In genomic region chr2:233430091-233430490, GRCh38 we compare ENCODE assay signal across 16 cellular contexts.
A peak's percentile ranks its signal among the peaks of the same experiment; 100 is the strongest.
DNase-seq lines count a peak whose midpoint lies in the region; ATAC-seq and TF ChIP-seq lines count a peak whose summit lies in the region.
"Had no signal": no experiment of that assay in that cellular context is flagged by ENCODE, and none has a peak within 500 bp of the region (broad histone marks: within the 10 kb centered on the region; RNA-seq: fewer than 3 reads in every experiment).

No MANE protein-coding gene starts in this region.

- DNase-seq in left ventricle myocardium inferior (no peak), heart left ventricle (no peak), SJSA1 (ENCODE audit: low read depth in 1 of 2, low spot score in 2 of 2) (peak in 1 of 2 experiments; percentile 48), foreskin keratinocyte (peak; percentile 44 to 74), stomach (no peak), sciatic nerve (ENCODE audit: low spot score) (no peak), caudate nucleus (lab: John Stamatoyannopoulos, UW) (no peak), NCI-H2196 (lab: John Stamatoyannopoulos, UW; ENCODE audit: unreplicated experiment) (no peak)
- DNase-seq: activated CD4-positive, alpha-beta T cell treated with anti-CD3 and anti-CD28 coated beads, Interleukin-2, amount 10 ng/mL, durations not matched to agents 24 days and 14 days; activated T-cell treated with anti-CD3 and anti-CD28 coated beads, Interleukin-2, amount 50 U/mL, for 4 hours; AML-193; endodermal cell; MG63; NCI-H2227 treated with DMSO at 0.1 percent for 48 hours; ovary had no signal

- H3K4me1 ChIP-seq in left ventricle myocardium inferior (peaks cover 78% of the 10 kb centered on the region), heart left ventricle (peaks cover 0 to 63% (median 29%) of the 10 kb centered on the region in 12 donors), SJSA1 (replicated peaks) (peaks cover 25% of the 10 kb centered on the region), foreskin keratinocyte (peaks cover 8% of the 10 kb centered on the region), stomach (peaks cover 13 to 78% (median 53%) of the 10 kb centered on the region in 4 donors)

- H3K36me3 ChIP-seq in left ventricle myocardium inferior (peaks cover 9% of the 10 kb centered on the region), heart left ventricle (peaks cover 0 to 8% (median 2%) of the 10 kb centered on the region in 9 donors), SJSA1 (peaks cover 25% of the 10 kb centered on the region), stomach (peaks cover 7 to 9% (median 8%) of the 10 kb centered on the region in 4 donors)
- H3K36me3 ChIP-seq: ovary had no signal

- ATAC-seq in heart left ventricle (no peak), foreskin keratinocyte (peak; percentile 38), sciatic nerve (no peak)
- ATAC-seq: activated T-cell treated with anti-CD3 and anti-CD28 coated beads, Interleukin-2, amount 50 U/mL, for 4 hours had no signal

- peaks cover 4% of the 10 kb centered on the region for H3K9me3 ChIP-seq in left ventricle myocardium inferior (replicated peaks)
- peaks cover 0 to 11% (median 0%) of the 10 kb centered on the region in 12 donors for H3K9me3 ChIP-seq in heart left ventricle
- H3K9me3 ChIP-seq in SJSA1 (replicated peaks): peaks cover 9% of the 10 kb centered on the region
- no peaks in the 10 kb centered on the region for H3K9me3 ChIP-seq in stomach
- H3K9me3 ChIP-seq: ovary had no signal

- TF ChIP-seq CTCF in left ventricle myocardium inferior (IDR thresholded peaks at IDR 0.05; ENCODE audit: borderline replicate concordance) (no peak), heart left ventricle (IDR thresholded peaks at IDR 0.05) (no peak), foreskin keratinocyte (conservative IDR thresholded peaks at IDR 0.05) (no peak), stomach (IDR thresholded peaks at IDR 0.05) (no peak)

- no peak for TF ChIP-seq EP300 in stomach (IDR thresholded peaks at IDR 0.05)

- TF ChIP-seq POLR2A in heart left ventricle (IDR thresholded peaks at IDR 0.05) (no peak), stomach (IDR thresholded peaks at IDR 0.05) (no peak)

- H3K4me3 ChIP-seq in left ventricle myocardium inferior (no peak overlapping the region), heart left ventricle (no peak overlapping the region), SJSA1 (no peak overlapping the region), stomach (no peak overlapping the region)
- H3K4me3 ChIP-seq: hepatocyte, MG63, ovary had no signal

- 50 to 61% (median 52%) methylated on average over 4 of the region's 4 CpGs for WGBS in heart left ventricle, 4 donors
- 37 to 61% (median 53%) methylated on average over 4 of the region's 4 CpGs for WGBS in stomach, 5 donors

- no peaks in the 10 kb centered on the region for H3K27me3 ChIP-seq in left ventricle myocardium inferior (ENCODE audit: low read depth)
- no peaks in the 10 kb centered on the region for H3K27me3 ChIP-seq in heart left ventricle
- H3K27me3 ChIP-seq in SJSA1 (replicated peaks): no peaks in the 10 kb centered on the region
- H3K27me3 ChIP-seq in foreskin keratinocyte: no peaks in the 10 kb centered on the region
- no peaks in the 10 kb centered on the region for H3K27me3 ChIP-seq in stomach
- H3K27me3 ChIP-seq: hepatocyte, MG63, ovary had no signal

- H3K27ac ChIP-seq in left ventricle myocardium inferior (replicated peaks) (peak overlapping the region; percentile 73), heart left ventricle (peak overlapping the region in 5 of 12 donors; percentile 75 to 85 (median 76)), SJSA1 (peak overlapping the region; percentile 65), foreskin keratinocyte (no peak overlapping the region), stomach (peak overlapping the region; percentile 42 to 94 (median 90)), caudate nucleus (ENCODE audit: low read depth, low read length) (no peak overlapping the region)
- H3K27ac ChIP-seq: hepatocyte, ovary had no signal

- intact Hi-C loops in left ventricle myocardium inferior (cut with micrococcal nuclease) (no loop called here), heart left ventricle (cut with DNase I) (no loop called here), stomach (cut with DNase I; ENCODE audit: low total_unique reads) (no loop called here), sciatic nerve (cut with DNase I) (no loop called here)

Comparison
In these comparisons a context has a peak if more than half of its experiments do, and no peak if none do; other contexts are left out.
1. DNase-seq: peak in foreskin keratinocyte (2 of 2); none in left ventricle myocardium inferior (single experiment), heart left ventricle (0 of 5), stomach (single experiment), sciatic nerve (single experiment), caudate nucleus (0 of 61) and NCI-H2196 (single experiment).
2. H3K27ac ChIP-seq: peak in left ventricle myocardium inferior (single experiment), SJSA1 (single experiment) and stomach (5 of 5); none in foreskin keratinocyte (single experiment) and caudate nucleus (single experiment).